Comparison of ENCODE assay signal across 8 cellular contexts in genomic region chr16:87491522-87492240, GRCh38. TPM values are rescaled to one million over a fixed set of nuclear protein-coding genes. Genes with fewer than 3 reads are reported as not detected.
DNase-seq lines count a peak whose midpoint lies in the region; FAIRE-seq and TF ChIP-seq lines count a peak whose summit lies in the region.
"Not testable (repeated sequence)": the region's sequence is repeated elsewhere in the genome, so short reads cannot be mapped to it uniquely, and the experiment has no call there.

No MANE protein-coding gene starts in this region.

- not testable (repeated sequence) for H3K9me3 Mint-ChIP-seq in CD8-positive, alpha-beta memory T cell; activated naive CD8-positive, alpha-beta T cell treated with anti-CD3 and anti-CD28 coated beads for 36 hours

- H3K9ac ChIP-seq in KMS-11, result not testable (repeated sequence)
- peak overlapping the region; percentile 31 for H3K9ac ChIP-seq in endothelial cell of umbilical vein (replicated peaks; ENCODE audit: extremely low read depth, insufficient read depth, low read length)
- H3K9ac ChIP-seq in kidney (ENCODE audit: low read length in 2 of 2), result peak overlapping the region; percentile 48 to 60

- peak overlapping the region; percentile 79 to 89 (median 85) for H3K4me3 Mint-ChIP-seq in CD8-positive, alpha-beta memory T cell
- H3K4me3 Mint-ChIP-seq in activated naive CD8-positive, alpha-beta T cell treated with anti-CD3 and anti-CD28 coated beads for 36 hours, result peak overlapping the region; percentile 87

- H3K36me3 ChIP-seq in CD8-positive, alpha-beta memory T cell (ENCODE audit: insufficient read depth, low read length); KMS-11 (ENCODE audit: insufficient read depth); endothelial cell of umbilical vein (ENCODE audit: control insufficient read depth in 2 of 2, extremely low read depth in 1 of 2, insufficient read depth in 2 of 2, low read length in 2 of 2); kidney (ENCODE audit: control insufficient read depth in 1 of 2, insufficient read depth in 2 of 2, low read length in 2 of 2); ovary; suprapubic skin: not testable (repeated sequence)

- WGBS in ovary, 3 donors, result 5 to 9% (median 9%) methylated on average over 26 to 67 of the region's 67 CpGs
- 8% methylated on average over 32 of the region's 67 CpGs for WGBS in suprapubic skin

- not testable (repeated sequence) for TF ChIP-seq EP300 in ovary (IDR thresholded peaks at IDR 0.05); suprapubic skin (IDR thresholded peaks at IDR 0.05)

- H3K4me2 ChIP-seq in KMS-11 (peak overlapping the region; percentile 25; the same call in 1 of the 2 replicates), endothelial cell of umbilical vein (ENCODE audit: insufficient read depth, low read length) (peak overlapping the region; percentile 71)

- peak overlapping the region; percentile 35 for H3K4me3 ChIP-seq in CD8-positive, alpha-beta memory T cell (ENCODE audit: low read length)
- H3K4me3 ChIP-seq in KMS-11 (IDR thresholded peaks at IDR 0.05; ENCODE audit: insufficient read depth, low read depth, low read length), result not testable (repeated sequence)
- H3K4me3 ChIP-seq in endothelial cell of umbilical vein (replicated peaks in 1 of 3; ENCODE audit: insufficient read depth in 1 of 3, low read depth in 1 of 3, low read length in 3 of 3) (peak overlapping the region; percentile 46 to 56 (median 46)), kidney (ENCODE audit: low read length in 2 of 2) (peak overlapping the region; percentile 50 to 56), ovary (peak overlapping the region; percentile 53), suprapubic skin (peak overlapping the region; percentile 52)

- TF ChIP-seq POLR2A in endothelial cell of umbilical vein (IDR thresholded peaks at IDR 0.05; ENCODE audit: low read depth, low read length); ovary (IDR thresholded peaks at IDR 0.05); suprapubic skin (IDR thresholded peaks at IDR 0.05): not testable (repeated sequence)

- H3K9me3 ChIP-seq in CD8-positive, alpha-beta memory T cell (ENCODE audit: low read length); endothelial cell of umbilical vein (replicated peaks; ENCODE audit: control insufficient read depth, insufficient read depth, low read length); kidney (ENCODE audit: control insufficient read depth in 1 of 2, low read length in 2 of 2); ovary; suprapubic skin: not testable (repeated sequence)

- not testable (repeated sequence) for H3K27me3 Mint-ChIP-seq in CD8-positive, alpha-beta memory T cell
- H3K27me3 Mint-ChIP-seq in activated naive CD8-positive, alpha-beta T cell treated with anti-CD3 and anti-CD28 coated beads for 36 hours, result peaks cover 13% of the 10 kb centered on the region

- CTCF ChIA-PET in CD8-positive, alpha-beta memory T cell (lab: Charles Lee), result interaction anchor here (1.1 to 1.6 kb wide), 2 partner anchors 144 to 187 kb away, joined by 3 read pairs; no protein-coding TSS in a partner anchor
- CTCF ChIA-PET in endothelial cell of umbilical vein (lab: Charles Lee), result interaction anchor here (0.7 to 1.4 kb wide), 5 partner anchors 27 to 97 kb away, joined by 3 to 10 read pairs (median 4); no protein-coding TSS in a partner anchor

- H3K9me1 ChIP-seq in endothelial cell of umbilical vein (replicated peaks; ENCODE audit: control insufficient read depth, extremely low read depth, insufficient read depth, low read length), result not testable (repeated sequence)

- H3K36me3 Mint-ChIP-seq in CD8-positive, alpha-beta memory T cell; activated naive CD8-positive, alpha-beta T cell treated with anti-CD3 and anti-CD28 coated beads for 36 hours: not testable (repeated sequence)

- peaks cover 63% of the 10 kb centered on the region for H3K4me1 ChIP-seq in CD8-positive, alpha-beta memory T cell (ENCODE audit: insufficient read depth, low read length)
- not testable (repeated sequence) for H3K4me1 ChIP-seq in KMS-11 (ENCODE audit: low read depth, poor library complexity, severe bottlenecking)
- H3K4me1 ChIP-seq in endothelial cell of umbilical vein (ENCODE audit: control insufficient read depth, extremely low read depth, insufficient read depth, low read length) (peaks cover 28% of the 10 kb centered on the region), kidney (ENCODE audit: control insufficient read depth in 1 of 2, insufficient read depth in 1 of 2, low read depth in 1 of 2, low read length in 2 of 2) (peaks cover 31 to 32% of the 10 kb centered on the region in 2 donors), ovary (ENCODE audit: insufficient read depth) (peaks cover 17% of the 10 kb centered on the region), suprapubic skin (peaks cover 58% of the 10 kb centered on the region)

- H3K27ac ChIP-seq in CD8-positive, alpha-beta memory T cell (ENCODE audit: low read depth, low read length); KMS-11; endothelial cell of umbilical vein (ENCODE audit: insufficient read depth, low read depth, low read length); ovary: not testable (repeated sequence)
- H3K27ac ChIP-seq in kidney (ENCODE audit: low read depth in 2 of 2, low read length in 2 of 2) (peak overlapping the region; percentile 37 to 67), suprapubic skin (peak overlapping the region; percentile 69)

- H3K79me2 ChIP-seq in KMS-11 (ENCODE audit: insufficient read depth, low read depth) (peaks cover 10% of the 10 kb centered on the region; the same call in 1 of the 2 replicates), endothelial cell of umbilical vein (ENCODE audit: control insufficient read depth, insufficient read depth, low read length) (peaks cover 49% of the 10 kb centered on the region)

- H2AFZ ChIP-seq in KMS-11 (ENCODE audit: low read depth); endothelial cell of umbilical vein (ENCODE audit: low read depth, low read length): not testable (repeated sequence)

- peak in 2 of 5 donors; percentile 11 to 32 for DNase-seq in CD8-positive, alpha-beta memory T cell
- DNase-seq in T-helper 9 cell (peak; percentile 23), endothelial cell of umbilical vein (ENCODE audit: low read depth, low spot score) (peak; percentile 50), kidney (peak; percentile 85), ovary (peak in 3 of 5 donors; percentile 43 to 63 (median 49))
- DNase-seq in activated naive CD8-positive, alpha-beta T cell treated with anti-CD3 and anti-CD28 coated beads for 36 hours, result peak; percentile 37
- not testable (repeated sequence) for DNase-seq in suprapubic skin (ENCODE audit: low spot score in 2 of 2)

- H4K20me1 ChIP-seq in KMS-11 (ENCODE audit: insufficient read depth); endothelial cell of umbilical vein (replicated peaks; ENCODE audit: control insufficient read depth, extremely low read depth, insufficient read depth, low read length): not testable (repeated sequence)

- intact Hi-C loops in endothelial cell of umbilical vein (cut with micrococcal nuclease), result loop anchor here (2.0 to 5.0 kb wide), 3 partner anchors 75 to 99 kb away; partner anchors contain the start of gene MAP1LC3B
- intact Hi-C loops in kidney (cut with DNase I), result not testable (repeated sequence)
- intact Hi-C loops in ovary (cut with DNase I), result loop anchor here in 2 of 4 donors (5.0 to 10.0 kb wide), 2 partner anchors 51 to 57 kb away; no protein-coding TSS in a partner anchor

- not testable (repeated sequence) for H3K27me3 ChIP-seq in CD8-positive, alpha-beta memory T cell (ENCODE audit: insufficient read depth, low read length, poor library complexity, severe bottlenecking); KMS-11 (ENCODE audit: insufficient read depth, low read depth); endothelial cell of umbilical vein (ENCODE audit: control insufficient read depth in 2 of 2, insufficient read depth in 2 of 2, low read length in 2 of 2); ovary; suprapubic skin

- peaks cover 60 to 77% (median 64%) of the 10 kb centered on the region in 3 donors for H3K4me1 Mint-ChIP-seq in CD8-positive, alpha-beta memory T cell
- peaks cover 61% of the 10 kb centered on the region for H3K4me1 Mint-ChIP-seq in activated naive CD8-positive, alpha-beta T cell treated with anti-CD3 and anti-CD28 coated beads for 36 hours

- peak; percentile 74 for FAIRE-seq in endothelial cell of umbilical vein (lab: Jason Lieb, UNC)
- FAIRE-seq in kidney (lab: Jason Lieb, UNC), result not testable (repeated sequence)

- not testable (repeated sequence) for TF ChIP-seq CTCF in KMS-11 (conservative IDR thresholded peaks at IDR 0.05; ENCODE audit: low read depth, low read length); endothelial cell of umbilical vein (IDR thresholded peaks at IDR 0.05; ENCODE audit: extremely low read depth in 1 of 2, insufficient read depth in 1 of 2, low read depth in 1 of 2, low read length in 2 of 2); kidney (IDR thresholded peaks at IDR 0.05; ENCODE audit: borderline replicate concordance, extremely low read depth, insufficient read depth); ovary (IDR thresholded peaks at IDR 0.05); suprapubic skin (IDR thresholded peaks at IDR 0.05)

- H3K27ac Mint-ChIP-seq in CD8-positive, alpha-beta memory T cell, result peak overlapping the region in 6 of 8 donors; percentile 66 to 86 (median 84)
- peak overlapping the region; percentile 86 for H3K27ac Mint-ChIP-seq in activated naive CD8-positive, alpha-beta T cell treated with anti-CD3 and anti-CD28 coated beads for 36 hours

- BruUV-seq in endothelial cell of umbilical vein (replicated peaks; lab: Mats Ljungman, UMichigan), result not testable (repeated sequence)

- POLR2A ChIA-PET in CD8-positive, alpha-beta memory T cell (lab: Charles Lee), result not testable (repeated sequence)
- POLR2A ChIA-PET in endothelial cell of umbilical vein (lab: Charles Lee), result interaction anchor here (1.8 kb wide), 1 partner anchor 27 kb away, joined by 5 read pairs; no protein-coding TSS in a partner anchor

- dilution Hi-C loops in endothelial cell of umbilical vein (cut with MboI; ENCODE audit: extremely low pct_ligation_motif_present, low sequenced_read_pairs), result not testable (repeated sequence)

RNA-seq across cellular contexts. Expression of gene ZCCHC14, which starts 1.1 kb away (rescaled TPM):
- 1 to 10 TPM; 6.1 to 6.2 TPM for total RNA-seq in CD8-positive, alpha-beta memory T cell
- 0.77 TPM for polyA plus RNA-seq in CD8-positive, alpha-beta memory T cell
- total RNA-seq in activated naive CD8-positive, alpha-beta T cell treated with anti-CD3 and anti-CD28 coated beads for 36 hours, result 1 to 10 TPM; 5.5 to 5.7 TPM
- total RNA-seq in endothelial cell of umbilical vein, result 30.9 and 34.0 TPM in 2 replicates
- polyA plus RNA-seq in endothelial cell of umbilical vein, result 9.5 and 10.1 TPM in 2 replicates
- polyA plus RNA-seq in endothelial cell of umbilical vein (2011; cell fraction: cytosol; rRNA removed), result 7.6 and 7.7 TPM in 2 replicates
- 32.1 and 36.2 TPM in 2 replicates for polyA plus RNA-seq in endothelial cell of umbilical vein (2011; cell fraction: nucleus; rRNA removed)
- polyA plus RNA-seq in endothelial cell of umbilical vein (2012), result 13.0 and 16.4 TPM in 2 replicates
- polyA minus RNA-seq in endothelial cell of umbilical vein, result 14.7 and 15.3 TPM in 2 replicates
- polyA minus RNA-seq in endothelial cell of umbilical vein (2011; cell fraction: cytosol; rRNA and poly(A)+ RNA removed), result 19.4 TPM
- 23.9 and 24.1 TPM in 2 replicates for polyA minus RNA-seq in endothelial cell of umbilical vein (2011; cell fraction: nucleus; rRNA and poly(A)+ RNA removed)
- 32.8 TPM for total RNA-seq in kidney
- polyA plus RNA-seq in kidney (ENCODE audit: insufficient read depth, low read depth, low replicate concordance), result 6.4 TPM
- 10 to 100 TPM; 16.1 to 37.6 (median 32.2) TPM for total RNA-seq in ovary
- 10 to 100 TPM; 16.3 to 18.3 TPM for polyA plus RNA-seq in ovary
- 10 to 100 TPM; 21.8 to 64.0 (median 28.8) TPM for total RNA-seq in suprapubic skin
